In the genomic region with DNA sequence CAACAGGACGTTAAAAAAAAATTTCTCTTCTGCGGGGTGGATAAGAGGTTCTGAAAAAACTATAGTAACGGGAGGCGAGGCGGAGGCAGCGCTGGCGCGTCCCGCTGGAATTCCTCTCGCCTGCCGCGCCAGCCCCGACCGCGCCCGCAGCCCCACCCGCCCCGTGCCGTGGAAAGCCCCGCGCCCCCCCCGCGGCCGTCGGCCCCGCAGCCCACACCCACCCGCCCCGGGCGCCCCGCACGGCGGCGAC, we compare ENCODE assay signal across 8 cellular contexts. TPM values are rescaled to one million over a fixed set of nuclear protein-coding genes. Genes with fewer than 3 reads are reported as not detected.
A peak's percentile ranks its signal among the peaks of the same experiment; 100 is the strongest.
DNase-seq lines count a peak whose midpoint lies in the region; ATAC-seq and TF ChIP-seq lines count a peak whose summit lies in the region.

No MANE protein-coding gene starts in this region.

- peaks cover 0 to 4% of the 10 kb centered on the region in 2 donors for H3K27me3 Mint-ChIP-seq in CD8-positive, alpha-beta memory T cell
- peaks cover 13% of the 10 kb centered on the region for H3K27me3 Mint-ChIP-seq in GM23338 (ENCODE audit: insufficient read depth, low read depth, poor library complexity)

- ATAC-seq in GM23338 (no peak), psoas muscle (peak; percentile 42 to 53 (median 48))

- no peaks in the 10 kb centered on the region for H3K27me3 ChIP-seq in CD8-positive, alpha-beta memory T cell (ENCODE audit: insufficient read depth, low read length, poor library complexity, severe bottlenecking)
- H3K27me3 ChIP-seq in GM23338 (ENCODE audit: insufficient read depth) (no peaks in the 10 kb centered on the region), Peyer's patch (no peaks in the 10 kb centered on the region), psoas muscle (ENCODE audit: insufficient read depth in 3 of 3, low read length in 2 of 3) (no peaks in the 10 kb centered on the region)

- H2AFZ ChIP-seq in GM23338, result no peak overlapping the region

- H3K27ac ChIP-seq in CD8-positive, alpha-beta memory T cell (ENCODE audit: low read depth, low read length), result peak overlapping the region; percentile 87
- no peak overlapping the region for H3K27ac ChIP-seq in GM23338 (ENCODE audit: low read depth)
- H3K27ac ChIP-seq in Peyer's patch, result peak overlapping the region; percentile 95 to 98 (median 98)
- peak overlapping the region; percentile 98 for H3K27ac ChIP-seq in psoas muscle

- peaks cover 33 to 42% (median 41%) of the 10 kb centered on the region in 3 donors for H3K4me1 Mint-ChIP-seq in CD8-positive, alpha-beta memory T cell
- peaks cover 28% of the 10 kb centered on the region for H3K4me1 Mint-ChIP-seq in GM23338

- DNase-seq in CD8-positive, alpha-beta memory T cell, result no peak
- DNase-seq in GM23338 (ENCODE audit: low spot score) (no peak), Peyer's patch (no peak), fibroblast of mammary gland (ENCODE audit: low read depth) (no peak), psoas muscle (no peak), MV-4-11 (lab: John Stamatoyannopoulos, UW) (no peak), posterior vena cava (ENCODE audit: low spot score) (no peak), NCI-H2171 treated with DMSO at 0.1 percent for 48 hours (lab: John Stamatoyannopoulos, UW) (no peak)

- peaks cover 43% of the 10 kb centered on the region for H3K79me2 ChIP-seq in GM23338 (replicated peaks; ENCODE audit: insufficient read depth)

- H3F3A ChIP-seq in GM23338 (replicated peaks; ENCODE audit: low read depth), result no peaks in the 10 kb centered on the region

- 0 out of 2 replicates have a peak overlapping the region, but pooled peaks have one; percentile 76 for H3K4me2 ChIP-seq in GM23338

- no peak for TF ChIP-seq CTCF in GM23338 (conservative IDR thresholded peaks at IDR 0.05; ENCODE audit: low read depth in 2 of 2)
- TF ChIP-seq CTCF in Peyer's patch (IDR thresholded peaks at IDR 0.05), result no peak
- TF ChIP-seq CTCF in fibroblast of mammary gland (conservative IDR thresholded peaks at IDR 0.05; ENCODE audit: control insufficient read depth, insufficient read depth, low read depth, low read length), result no peak
- no peak for TF ChIP-seq CTCF in psoas muscle (IDR thresholded peaks at IDR 0.05)

- no peaks in the 10 kb centered on the region for H3K9me3 ChIP-seq in CD8-positive, alpha-beta memory T cell (ENCODE audit: low read length)
- H3K9me3 ChIP-seq in Peyer's patch, result no peaks in the 10 kb centered on the region
- H3K9me3 ChIP-seq in psoas muscle, result no peaks in the 10 kb centered on the region

- CTCF ChIA-PET in CD8-positive, alpha-beta memory T cell (lab: Charles Lee), result no interaction called here

- POLR2A ChIA-PET in CD8-positive, alpha-beta memory T cell (lab: Charles Lee), result no interaction called here

- TF ChIP-seq POLR2A in Peyer's patch (IDR thresholded peaks at IDR 0.05), result no peak

- intact Hi-C loops in psoas muscle (cut with DNase I), result loop anchor here (2.0 to 5.0 kb wide), 4 partner anchors 77 to 557 kb away; no protein-coding TSS in a partner anchor
- intact Hi-C loops in posterior vena cava (cut with DNase I), result loop anchor here in 1 of 2 donors (10.0 kb wide), 1 partner anchor 671 kb away; no protein-coding TSS in a partner anchor

- H3K27ac Mint-ChIP-seq in CD8-positive, alpha-beta memory T cell, result peak overlapping the region; percentile 63 to 96 (median 93)
- H3K27ac Mint-ChIP-seq in GM23338, result no peak overlapping the region

- no peaks in the 10 kb centered on the region for H3K9me3 Mint-ChIP-seq in CD8-positive, alpha-beta memory T cell
- peaks cover 5% of the 10 kb centered on the region; the same call in 2 of the 3 replicates for H3K9me3 Mint-ChIP-seq in GM23338

- H3K4me3 Mint-ChIP-seq in CD8-positive, alpha-beta memory T cell, result peak overlapping the region; percentile 80 to 94 (median 88)
- peak overlapping the region; percentile 81 for H3K4me3 Mint-ChIP-seq in GM23338

- H3K4me3 ChIP-seq in CD8-positive, alpha-beta memory T cell (ENCODE audit: low read length), result peak overlapping the region; percentile 84
- H3K4me3 ChIP-seq in GM23338 (peak overlapping the region; percentile 70), Peyer's patch (peak overlapping the region; percentile 70 to 91 (median 76)), fibroblast of mammary gland (ENCODE audit: control insufficient read depth, low read depth, low read length) (peak overlapping the region; percentile 49), psoas muscle (peak overlapping the region; percentile 73)

- no peaks in the 10 kb centered on the region for H3K9me2 ChIP-seq in GM23338 (ENCODE audit: insufficient read depth)

- no peaks in the 10 kb centered on the region for H3K36me3 ChIP-seq in CD8-positive, alpha-beta memory T cell (ENCODE audit: insufficient read depth, low read length)
- H3K36me3 ChIP-seq in GM23338 (ENCODE audit: insufficient read depth), result no peaks in the 10 kb centered on the region
- H3K36me3 ChIP-seq in Peyer's patch, result no peaks in the 10 kb centered on the region
- H3K36me3 ChIP-seq in psoas muscle (ENCODE audit: insufficient read depth in 1 of 2, low read depth in 1 of 2), result no peaks in the 10 kb centered on the region

- WGBS in psoas muscle, 3 donors, result 0 to 1% (median 1%) methylated on average over 14 to 33 of the region's 33 CpGs

- peaks cover 0 to 10% (median 0%) of the 10 kb centered on the region in 3 donors for H3K36me3 Mint-ChIP-seq in CD8-positive, alpha-beta memory T cell
- peaks cover 5% of the 10 kb centered on the region for H3K36me3 Mint-ChIP-seq in GM23338 (ENCODE audit: low read depth)

- no peaks in the 10 kb centered on the region for H4K20me1 ChIP-seq in GM23338 (replicated peaks; ENCODE audit: insufficient read depth)

- peaks cover 29% of the 10 kb centered on the region for H3K4me1 ChIP-seq in CD8-positive, alpha-beta memory T cell (ENCODE audit: insufficient read depth, low read length)
- H3K4me1 ChIP-seq in GM23338 (ENCODE audit: insufficient read depth) (peaks cover 25% of the 10 kb centered on the region), Peyer's patch (peaks cover 0 to 7% (median 0%) of the 10 kb centered on the region in 4 donors), psoas muscle (peaks cover 7% of the 10 kb centered on the region)

TF ChIP-seq in GM23338, 12 proteins besides CTCF, POLR2A, EP300 and RAD21 (continues in another document):
- TF ChIP-seq POLR2AphosphoS5 (IDR thresholded peaks at IDR 0.05; ENCODE audit: low read depth) (no peak), NANOG (IDR thresholded peaks at IDR 0.05; ENCODE audit: borderline replicate concordance) (no peak)
- TF ChIP-seq, protein P1, sequence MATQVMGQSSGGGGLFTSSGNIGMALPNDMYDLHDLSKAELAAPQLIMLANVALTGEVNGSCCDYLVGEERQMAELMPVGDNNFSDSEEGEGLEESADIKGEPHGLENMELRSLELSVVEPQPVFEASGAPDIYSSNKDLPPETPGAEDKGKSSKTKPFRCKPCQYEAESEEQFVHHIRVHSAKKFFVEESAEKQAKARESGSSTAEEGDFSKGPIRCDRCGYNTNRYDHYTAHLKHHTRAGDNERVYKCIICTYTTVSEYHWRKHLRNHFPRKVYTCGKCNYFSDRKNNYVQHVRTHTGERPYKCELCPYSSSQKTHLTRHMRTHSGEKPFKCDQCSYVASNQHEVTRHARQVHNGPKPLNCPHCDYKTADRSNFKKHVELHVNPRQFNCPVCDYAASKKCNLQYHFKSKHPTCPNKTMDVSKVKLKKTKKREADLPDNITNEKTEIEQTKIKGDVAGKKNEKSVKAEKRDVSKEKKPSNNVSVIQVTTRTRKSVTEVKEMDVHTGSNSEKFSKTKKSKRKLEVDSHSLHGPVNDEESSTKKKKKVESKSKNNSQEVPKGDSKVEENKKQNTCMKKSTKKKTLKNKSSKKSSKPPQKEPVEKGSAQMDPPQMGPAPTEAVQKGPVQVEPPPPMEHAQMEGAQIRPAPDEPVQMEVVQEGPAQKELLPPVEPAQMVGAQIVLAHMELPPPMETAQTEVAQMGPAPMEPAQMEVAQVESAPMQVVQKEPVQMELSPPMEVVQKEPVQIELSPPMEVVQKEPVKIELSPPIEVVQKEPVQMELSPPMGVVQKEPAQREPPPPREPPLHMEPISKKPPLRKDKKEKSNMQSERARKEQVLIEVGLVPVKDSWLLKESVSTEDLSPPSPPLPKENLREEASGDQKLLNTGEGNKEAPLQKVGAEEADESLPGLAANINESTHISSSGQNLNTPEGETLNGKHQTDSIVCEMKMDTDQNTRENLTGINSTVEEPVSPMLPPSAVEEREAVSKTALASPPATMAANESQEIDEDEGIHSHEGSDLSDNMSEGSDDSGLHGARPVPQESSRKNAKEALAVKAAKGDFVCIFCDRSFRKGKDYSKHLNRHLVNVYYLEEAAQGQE (IDR thresholded peaks at IDR 0.05; ENCODE audit: unreplicated experiment), result no peak

RNA-seq across cellular contexts. Expression of a gene that starts 0.5 kb away (rescaled TPM):
- 10 to 100 TPM; 56.5 to 58.8 TPM for total RNA-seq in CD8-positive, alpha-beta memory T cell
- polyA plus RNA-seq in CD8-positive, alpha-beta memory T cell, result 27.5 TPM
- total RNA-seq in GM23338 (2014; rRNA removed; shearing (Covaris generic)), result 150 and 159 TPM in 2 replicates
- polyA plus RNA-seq in GM23338 (2016; fragmentation: Nextera tagmentation; extraction: Ambion mirVana), result 53.7 and 60.8 TPM in 2 replicates
- 100 to 1,000 TPM in 1 of 4 donors, 10 to 100 TPM in 2, 1 to 10 TPM in 1; 8.4 to 107 (median 37.1) TPM for total RNA-seq in Peyer's patch
- 100 to 1,000 TPM; 275 to 421 (median 308) TPM for total RNA-seq in psoas muscle
- polyA plus RNA-seq in psoas muscle, result 100 to 1,000 TPM in 1 of 3 donors, 10 to 100 TPM in 2; 62.0 to 266 (median 82.1) TPM
- total RNA-seq in posterior vena cava, result 100 to 1,000 TPM; 116 to 138 TPM
